Comparison of ENCODE assay signal across 29 cellular contexts in genomic region chr12:72872488-72872887, GRCh38.
DNase-seq lines count a peak whose midpoint lies in the region; ATAC-seq lines count a peak whose summit lies in the region.
"Had no signal": no experiment of that assay in that cellular context is flagged by ENCODE, and none has a peak within 500 bp of the region (broad histone marks: within the 10 kb centered on the region; RNA-seq: fewer than 3 reads in every experiment).

No MANE protein-coding gene starts in this region.

- DNase-seq in DMS153 (lab: John Stamatoyannopoulos, UW) (peak; percentile 27), DMS153 treated with DMSO at 0.1 percent for 48 hours (lab: John Stamatoyannopoulos, UW; ENCODE audit: unreplicated experiment) (no peak), NCI-H2227 treated with DMSO at 0.1 percent for 48 hours (lab: John Stamatoyannopoulos, UW) (peak; percentile 85), SHP77 (lab: John Stamatoyannopoulos, UW) (peak; percentile 28 to 46), neuronal stem cell (ENCODE audit: low spot score) (no peak)
- DNase-seq in activated CD4-positive, alpha-beta T cell treated with anti-CD3 and anti-CD28 coated beads, Interleukin-2, amount 10 ng/mL, durations not matched to agents 24 days and 14 days: no peak
- DNase-seq: activated naive CD4-positive, alpha-beta T cell treated with Interleukin-2 at 50 U/mL for 16 hours; activated T-cell treated with anti-CD3 and anti-CD28 coated beads, Interleukin-2, amount 50 U/mL, for 24 hours; AML-193; amygdala; CD8-positive, alpha-beta T cell; cortex of kidney; DMS79 treated with DMSO at 0.1 percent for 48 hours; MG63; NCI-H2029; NCI-H82; PC-3; retina; Right ventricle myocardium superior; stimulated activated CD4-positive, alpha-beta T cell treated with anti-CD3 and anti-CD28 coated beads, Interleukin-4, amount 100 ng/mL, for 1 hour; stimulated activated naive CD4-positive, alpha-beta T cell; SW 1271 had no signal

- no peaks in the 10 kb centered on the region for H3K4me1 Mint-ChIP-seq in activated CD4-positive, alpha-beta T cell treated with anti-CD3 and anti-CD28 coated beads, Interleukin-2, amount 10 ng/mL, durations not matched to agents 24 days and 14 days
- H3K4me1 Mint-ChIP-seq: IgD-negative memory B cell, memory B cell had no signal

- no peak overlapping the region for H3K4me3 Mint-ChIP-seq in activated CD4-positive, alpha-beta T cell treated with anti-CD3 and anti-CD28 coated beads, Interleukin-2, amount 10 ng/mL, durations not matched to agents 24 days and 14 days
- H3K4me3 Mint-ChIP-seq: activated T-cell treated with anti-CD3 and anti-CD28 coated beads, Interleukin-2, amount 50 U/mL, for 24 hours; CD8-positive, alpha-beta T cell; IgD-negative memory B cell; memory B cell had no signal

- H4K91ac ChIP-seq in neuronal stem cell (ENCODE audit: low read depth, low read length, poor library complexity): no peak overlapping the region

- H3K4me3 ChIP-seq in neuronal stem cell (ENCODE audit: low read length in 2 of 2): no peak overlapping the region
- H3K4me3 ChIP-seq: cardiac muscle cell, MG63, thoracic aorta had no signal

- H3K9ac ChIP-seq in neuronal stem cell (ENCODE audit: low read depth, low read length, poor library complexity): no peak overlapping the region

- H3K27ac Mint-ChIP-seq in activated CD4-positive, alpha-beta T cell treated with anti-CD3 and anti-CD28 coated beads, Interleukin-2, amount 10 ng/mL, durations not matched to agents 24 days and 14 days: no peak overlapping the region
- H3K27ac Mint-ChIP-seq: activated T-cell treated with anti-CD3 and anti-CD28 coated beads, Interleukin-2, amount 50 U/mL, for 24 hours; CD8-positive, alpha-beta T cell; IgD-negative memory B cell; memory B cell had no signal

- H3K36me3 Mint-ChIP-seq in activated CD4-positive, alpha-beta T cell treated with anti-CD3 and anti-CD28 coated beads, Interleukin-2, amount 10 ng/mL, durations not matched to agents 24 days and 14 days (ENCODE audit: low read depth): no peaks in the 10 kb centered on the region
- H3K36me3 Mint-ChIP-seq: CD8-positive, alpha-beta T cell; memory B cell had no signal

- H3K36me3 ChIP-seq in neuronal stem cell (replicated peaks in 1 of 2; ENCODE audit: control insufficient read depth in 2 of 2, insufficient read depth in 2 of 2, low read length in 2 of 2): no peaks in the 10 kb centered on the region
- H3K36me3 ChIP-seq: cardiac muscle cell, MG63, thoracic aorta had no signal

- H3K9me3 Mint-ChIP-seq in activated CD4-positive, alpha-beta T cell treated with anti-CD3 and anti-CD28 coated beads, Interleukin-2, amount 10 ng/mL, durations not matched to agents 24 days and 14 days: peaks cover 4% of the 10 kb centered on the region

- no peaks in the 10 kb centered on the region for H3K27me3 Mint-ChIP-seq in activated CD4-positive, alpha-beta T cell treated with anti-CD3 and anti-CD28 coated beads, Interleukin-2, amount 10 ng/mL, durations not matched to agents 24 days and 14 days
- H3K27me3 Mint-ChIP-seq: activated T-cell treated with anti-CD3 and anti-CD28 coated beads, Interleukin-2, amount 50 U/mL, for 24 hours; IgD-negative memory B cell; memory B cell had no signal

- no peak overlapping the region for H2BK12ac ChIP-seq in neuronal stem cell (ENCODE audit: low read length)

- H4K8ac ChIP-seq in neuronal stem cell (ENCODE audit: low read depth, low read length): no peak overlapping the region

- WGBS in neuronal stem cell (ENCODE audit: extremely low coverage in 2 of 2, insufficient read length in 2 of 2, insufficient replicate concordance in 1 of 2), 2 donors: no CpG with 5 or more reads among the region's 4 CpGs

- intact Hi-C loops in activated CD4-positive, alpha-beta T cell treated with anti-CD3 and anti-CD28 coated beads, Interleukin-2, amount 10 ng/mL, durations not matched to agents 24 days and 14 days (cut with micrococcal nuclease): no loop called here

- no peak overlapping the region for H3K18ac ChIP-seq in neuronal stem cell (ENCODE audit: low read length)

- no peaks in the 10 kb centered on the region for H3K79me1 ChIP-seq in neuronal stem cell (ENCODE audit: low read depth, low read length)

- H2AFZ ChIP-seq in neuronal stem cell (ENCODE audit: low read length): peak overlapping the region; percentile 71

- H3K14ac ChIP-seq in neuronal stem cell (ENCODE audit: low read length): no peak overlapping the region

- H3K23ac ChIP-seq in neuronal stem cell (ENCODE audit: low read depth, low read length, poor library complexity): no peak overlapping the region

- H3K4me1 ChIP-seq in neuronal stem cell (ENCODE audit: control insufficient read depth in 2 of 2, insufficient read depth in 1 of 2, low read depth in 1 of 2, low read length in 2 of 2): peaks cover 0 to 5% of the 10 kb centered on the region in 2 donors

- H3K27ac ChIP-seq in neuronal stem cell (replicated peaks; ENCODE audit: low read length): no peak overlapping the region
- H3K27ac ChIP-seq: 22Rv1, cardiac muscle cell, thoracic aorta had no signal

- H2AK5ac ChIP-seq in neuronal stem cell (ENCODE audit: low read depth, low read length): no peak overlapping the region

- no peaks in the 10 kb centered on the region for H3K27me3 ChIP-seq in neuronal stem cell (ENCODE audit: control insufficient read depth in 3 of 3, insufficient read depth in 3 of 3, low read depth in 1 of 3, low read length in 3 of 3)
- H3K27me3 ChIP-seq: cardiac muscle cell, MG63 had no signal

- no peak overlapping the region for H2BK120ac ChIP-seq in neuronal stem cell (ENCODE audit: low read depth, low read length)

- H3K9me3 ChIP-seq in neuronal stem cell (replicated peaks in 1 of 2; ENCODE audit: control insufficient read depth in 2 of 2, insufficient read depth in 1 of 2, low read depth in 1 of 2, low read length in 2 of 2): peaks cover 0 to 6% of the 10 kb centered on the region in 2 donors

- H3K4me2 ChIP-seq in neuronal stem cell (ENCODE audit: insufficient read depth, low read length, poor library complexity, severe bottlenecking): no peak overlapping the region

- no peak overlapping the region for H3K4ac ChIP-seq in neuronal stem cell (ENCODE audit: low read length)

- no peak overlapping the region for H2BK15ac ChIP-seq in neuronal stem cell (ENCODE audit: low read length)

- H2BK5ac ChIP-seq in neuronal stem cell (ENCODE audit: low read length): no peak overlapping the region

- ATAC-seq in HG02840 (IDR thresholded peaks at IDR 0.05; ENCODE audit: low FRiP score, unreplicated experiment) (no peak), GM21786 (IDR thresholded peaks at IDR 0.05; ENCODE audit: unreplicated experiment) (no peak)
- ATAC-seq: CD8-positive, alpha-beta T cell; PC-3 had no signal

Comparison
In these comparisons a context has a peak if more than half of its experiments do, and no peak if none do; other contexts are left out.
1. DNase-seq: peak in DMS153 (single experiment), NCI-H2227 treated with DMSO at 0.1 percent for 48 hours (single experiment) and SHP77 (2 of 2); none in DMS153 treated with DMSO at 0.1 percent for 48 hours (single experiment), neuronal stem cell (single experiment) and activated CD4-positive, alpha-beta T cell treated with anti-CD3 and anti-CD28 coated beads, Interleukin-2, amount 10 ng/mL, durations not matched to agents 24 days and 14 days (single experiment).